ENCODE assay signal across 1 cellular context in the genomic region with DNA sequence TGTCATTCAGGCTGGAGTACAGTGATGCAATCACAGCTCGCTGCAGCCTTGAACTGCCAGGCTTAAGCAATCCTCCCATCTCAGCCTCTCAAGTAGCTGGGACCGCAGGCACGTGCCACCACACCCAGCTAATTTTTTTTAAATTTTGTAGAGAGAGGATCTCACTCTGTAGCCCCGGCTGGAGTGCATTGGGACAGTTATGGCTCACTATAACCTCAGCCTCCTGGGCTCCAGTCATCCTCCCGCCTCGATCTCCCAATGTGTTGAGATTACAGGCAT.
TF ChIP-seq lines count a peak whose summit lies in the region.

No MANE protein-coding gene starts in this region.

TF ChIP-seq in K562, 482 proteins besides CTCF, POLR2A, EP300 and RAD21 (continued from another document):
- TF ChIP-seq RBBP5 (IDR thresholded peaks at IDR 0.05; ENCODE audit: borderline replicate concordance, insufficient read depth, low read length, poor library complexity, severe bottlenecking) (no peak), CBX2 (IDR thresholded peaks at IDR 0.05; ENCODE audit: insufficient read depth, low read length, poor library complexity, severe bottlenecking) (no peak), SMAD4 (CRISPR knock-in tag; conservative IDR thresholded peaks at IDR 0.05) (no peak), CEBPG (CRISPR knock-in tag; IDR thresholded peaks at IDR 0.05) (no peak), CEBPG (tag; conservative IDR thresholded peaks at IDR 0.05 in 1 of 2, IDR thresholded peaks at IDR 0.05 in 1 of 2) (peak; percentile 16 to 17; a peak in 1 of 4 replicates), KDM2B (CRISPR knock-in tag; IDR thresholded peaks at IDR 0.05) (no peak), ZBTB17 (CRISPR knock-in tag; IDR thresholded peaks at IDR 0.05) (no peak), CEBPB (tag; IDR thresholded peaks at IDR 0.05) (peak; percentile 51)
- TF ChIP-seq, protein P1, sequence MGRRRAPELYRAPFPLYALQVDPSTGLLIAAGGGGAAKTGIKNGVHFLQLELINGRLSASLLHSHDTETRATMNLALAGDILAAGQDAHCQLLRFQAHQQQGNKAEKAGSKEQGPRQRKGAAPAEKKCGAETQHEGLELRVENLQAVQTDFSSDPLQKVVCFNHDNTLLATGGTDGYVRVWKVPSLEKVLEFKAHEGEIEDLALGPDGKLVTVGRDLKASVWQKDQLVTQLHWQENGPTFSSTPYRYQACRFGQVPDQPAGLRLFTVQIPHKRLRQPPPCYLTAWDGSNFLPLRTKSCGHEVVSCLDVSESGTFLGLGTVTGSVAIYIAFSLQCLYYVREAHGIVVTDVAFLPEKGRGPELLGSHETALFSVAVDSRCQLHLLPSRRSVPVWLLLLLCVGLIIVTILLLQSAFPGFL (CRISPR knock-in tag; IDR thresholded peaks at IDR 0.05) = no peak
- TF ChIP-seq, protein P2, sequence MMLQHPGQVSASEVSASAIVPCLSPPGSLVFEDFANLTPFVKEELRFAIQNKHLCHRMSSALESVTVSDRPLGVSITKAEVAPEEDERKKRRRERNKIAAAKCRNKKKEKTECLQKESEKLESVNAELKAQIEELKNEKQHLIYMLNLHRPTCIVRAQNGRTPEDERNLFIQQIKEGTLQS (IDR thresholded peaks at IDR 0.05) = 0 out of 2 replicates have a peak, but pooled peaks have one; percentile 21
- TF ChIP-seq, protein P2 (CRISPR knock-in tag; conservative IDR thresholded peaks at IDR 0.05) = no peak
- TF ChIP-seq, protein P3, sequence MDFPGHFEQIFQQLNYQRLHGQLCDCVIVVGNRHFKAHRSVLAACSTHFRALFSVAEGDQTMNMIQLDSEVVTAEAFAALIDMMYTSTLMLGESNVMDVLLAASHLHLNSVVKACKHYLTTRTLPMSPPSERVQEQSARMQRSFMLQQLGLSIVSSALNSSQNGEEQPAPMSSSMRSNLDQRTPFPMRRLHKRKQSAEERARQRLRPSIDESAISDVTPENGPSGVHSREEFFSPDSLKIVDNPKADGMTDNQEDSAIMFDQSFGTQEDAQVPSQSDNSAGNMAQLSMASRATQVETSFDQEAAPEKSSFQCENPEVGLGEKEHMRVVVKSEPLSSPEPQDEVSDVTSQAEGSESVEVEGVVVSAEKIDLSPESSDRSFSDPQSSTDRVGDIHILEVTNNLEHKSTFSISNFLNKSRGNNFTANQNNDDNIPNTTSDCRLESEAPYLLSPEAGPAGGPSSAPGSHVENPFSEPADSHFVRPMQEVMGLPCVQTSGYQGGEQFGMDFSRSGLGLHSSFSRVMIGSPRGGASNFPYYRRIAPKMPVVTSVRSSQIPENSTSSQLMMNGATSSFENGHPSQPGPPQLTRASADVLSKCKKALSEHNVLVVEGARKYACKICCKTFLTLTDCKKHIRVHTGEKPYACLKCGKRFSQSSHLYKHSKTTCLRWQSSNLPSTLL (IDR thresholded peaks at IDR 0.05) = no peak
